In the genomic region with DNA sequence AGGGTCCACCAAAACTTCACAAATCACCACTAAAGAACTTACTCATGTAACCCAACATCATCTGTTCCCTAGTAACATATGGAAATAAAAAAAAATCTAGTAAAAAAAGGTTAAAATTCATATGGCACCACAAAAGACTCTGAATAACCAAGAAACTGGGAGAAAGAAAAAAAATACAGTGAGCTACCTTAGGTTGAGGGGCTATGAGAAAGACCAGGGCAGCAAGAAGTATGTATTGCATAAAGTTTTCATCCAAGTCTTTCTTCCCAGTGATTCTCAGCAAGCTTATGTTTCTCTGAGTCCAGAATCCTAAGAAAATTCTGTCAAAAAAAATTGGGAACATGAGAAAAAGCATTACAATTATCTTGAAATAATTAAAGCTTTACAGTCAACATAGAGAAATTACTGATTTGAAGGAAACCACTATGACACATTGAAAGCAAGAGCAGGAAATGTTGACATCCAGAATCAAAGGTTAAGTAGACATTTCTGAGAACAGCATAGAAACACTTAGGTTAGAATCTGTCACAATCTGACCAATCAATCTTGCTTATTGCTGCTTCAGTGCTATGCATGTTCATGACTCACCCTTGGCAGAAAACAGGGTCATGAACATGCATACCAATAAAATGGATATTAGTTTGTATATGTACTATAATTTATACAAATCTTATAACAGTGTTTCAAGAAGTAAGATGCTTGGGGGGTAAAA, we compare ENCODE assay signal across 2 cellular contexts.
TF ChIP-seq lines count a peak whose summit lies in the region.

No MANE protein-coding gene starts in this region.

TF ChIP-seq in SK-N-SH treated with all-trans-retinoic acid at 6 μM for 48 hours, 23 proteins besides CTCF, POLR2A, EP300 and RAD21 (continued from another document):
- TF ChIP-seq CSRNP3 (CRISPR knock-in tag; IDR thresholded peaks at IDR 0.05) = no peak
- TF ChIP-seq ISL1 (CRISPR knock-in tag; IDR thresholded peaks at IDR 0.05) = peak; percentile 78
- peak; percentile 52; the same call in 1 of the 2 replicates for TF ChIP-seq ZNF8 (CRISPR knock-in tag; IDR thresholded peaks at IDR 0.05)
- TF ChIP-seq TCF4 (CRISPR knock-in tag; IDR thresholded peaks at IDR 0.05; ENCODE audit: borderline replicate concordance) = no peak
- no peak for TF ChIP-seq SNAI2 (CRISPR knock-in tag; IDR thresholded peaks at IDR 0.05)
- TF ChIP-seq ZFP3 (CRISPR knock-in tag; IDR thresholded peaks at IDR 0.05) = no peak
- TF ChIP-seq, protein P1, sequence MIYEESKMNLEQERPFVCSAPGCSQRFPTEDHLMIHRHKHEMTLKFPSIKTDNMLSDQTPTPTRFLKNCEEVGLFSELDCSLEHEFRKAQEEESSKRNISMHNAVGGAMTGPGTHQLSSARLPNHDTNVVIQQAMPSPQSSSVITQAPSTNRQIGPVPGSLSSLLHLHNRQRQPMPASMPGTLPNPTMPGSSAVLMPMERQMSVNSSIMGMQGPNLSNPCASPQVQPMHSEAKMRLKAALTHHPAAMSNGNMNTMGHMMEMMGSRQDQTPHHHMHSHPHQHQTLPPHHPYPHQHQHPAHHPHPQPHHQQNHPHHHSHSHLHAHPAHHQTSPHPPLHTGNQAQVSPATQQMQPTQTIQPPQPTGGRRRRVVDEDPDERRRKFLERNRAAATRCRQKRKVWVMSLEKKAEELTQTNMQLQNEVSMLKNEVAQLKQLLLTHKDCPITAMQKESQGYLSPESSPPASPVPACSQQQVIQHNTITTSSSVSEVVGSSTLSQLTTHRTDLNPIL (CRISPR knock-in tag; IDR thresholded peaks at IDR 0.05; ENCODE audit: low read depth) = no peak
- no peak for TF ChIP-seq PPARA (CRISPR knock-in tag; IDR thresholded peaks at IDR 0.05; ENCODE audit: borderline replicate concordance)
- no peak for TF ChIP-seq PATZ1 (CRISPR knock-in tag; IDR thresholded peaks at IDR 0.05; ENCODE audit: borderline replicate concordance)

TF ChIP-seq in GM12878, 131 proteins besides CTCF, POLR2A, EP300 and RAD21 (continued from another document):
- TF ChIP-seq, protein P2, sequence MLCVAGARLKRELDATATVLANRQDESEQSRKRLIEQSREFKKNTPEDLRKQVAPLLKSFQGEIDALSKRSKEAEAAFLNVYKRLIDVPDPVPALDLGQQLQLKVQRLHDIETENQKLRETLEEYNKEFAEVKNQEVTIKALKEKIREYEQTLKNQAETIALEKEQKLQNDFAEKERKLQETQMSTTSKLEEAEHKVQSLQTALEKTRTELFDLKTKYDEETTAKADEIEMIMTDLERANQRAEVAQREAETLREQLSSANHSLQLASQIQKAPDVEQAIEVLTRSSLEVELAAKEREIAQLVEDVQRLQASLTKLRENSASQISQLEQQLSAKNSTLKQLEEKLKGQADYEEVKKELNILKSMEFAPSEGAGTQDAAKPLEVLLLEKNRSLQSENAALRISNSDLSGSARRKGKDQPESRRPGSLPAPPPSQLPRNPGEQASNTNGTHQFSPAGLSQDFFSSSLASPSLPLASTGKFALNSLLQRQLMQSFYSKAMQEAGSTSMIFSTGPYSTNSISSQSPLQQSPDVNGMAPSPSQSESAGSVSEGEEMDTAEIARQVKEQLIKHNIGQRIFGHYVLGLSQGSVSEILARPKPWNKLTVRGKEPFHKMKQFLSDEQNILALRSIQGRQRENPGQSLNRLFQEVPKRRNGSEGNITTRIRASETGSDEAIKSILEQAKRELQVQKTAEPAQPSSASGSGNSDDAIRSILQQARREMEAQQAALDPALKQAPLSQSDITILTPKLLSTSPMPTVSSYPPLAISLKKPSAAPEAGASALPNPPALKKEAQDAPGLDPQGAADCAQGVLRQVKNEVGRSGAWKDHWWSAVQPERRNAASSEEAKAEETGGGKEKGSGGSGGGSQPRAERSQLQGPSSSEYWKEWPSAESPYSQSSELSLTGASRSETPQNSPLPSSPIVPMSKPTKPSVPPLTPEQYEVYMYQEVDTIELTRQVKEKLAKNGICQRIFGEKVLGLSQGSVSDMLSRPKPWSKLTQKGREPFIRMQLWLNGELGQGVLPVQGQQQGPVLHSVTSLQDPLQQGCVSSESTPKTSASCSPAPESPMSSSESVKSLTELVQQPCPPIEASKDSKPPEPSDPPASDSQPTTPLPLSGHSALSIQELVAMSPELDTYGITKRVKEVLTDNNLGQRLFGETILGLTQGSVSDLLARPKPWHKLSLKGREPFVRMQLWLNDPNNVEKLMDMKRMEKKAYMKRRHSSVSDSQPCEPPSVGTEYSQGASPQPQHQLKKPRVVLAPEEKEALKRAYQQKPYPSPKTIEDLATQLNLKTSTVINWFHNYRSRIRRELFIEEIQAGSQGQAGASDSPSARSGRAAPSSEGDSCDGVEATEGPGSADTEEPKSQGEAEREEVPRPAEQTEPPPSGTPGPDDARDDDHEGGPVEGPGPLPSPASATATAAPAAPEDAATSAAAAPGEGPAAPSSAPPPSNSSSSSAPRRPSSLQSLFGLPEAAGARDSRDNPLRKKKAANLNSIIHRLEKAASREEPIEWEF (IDR thresholded peaks at IDR 0.05; ENCODE audit: insufficient replicate concordance, low read depth, low read length) = no peak
- TF ChIP-seq, protein P3, sequence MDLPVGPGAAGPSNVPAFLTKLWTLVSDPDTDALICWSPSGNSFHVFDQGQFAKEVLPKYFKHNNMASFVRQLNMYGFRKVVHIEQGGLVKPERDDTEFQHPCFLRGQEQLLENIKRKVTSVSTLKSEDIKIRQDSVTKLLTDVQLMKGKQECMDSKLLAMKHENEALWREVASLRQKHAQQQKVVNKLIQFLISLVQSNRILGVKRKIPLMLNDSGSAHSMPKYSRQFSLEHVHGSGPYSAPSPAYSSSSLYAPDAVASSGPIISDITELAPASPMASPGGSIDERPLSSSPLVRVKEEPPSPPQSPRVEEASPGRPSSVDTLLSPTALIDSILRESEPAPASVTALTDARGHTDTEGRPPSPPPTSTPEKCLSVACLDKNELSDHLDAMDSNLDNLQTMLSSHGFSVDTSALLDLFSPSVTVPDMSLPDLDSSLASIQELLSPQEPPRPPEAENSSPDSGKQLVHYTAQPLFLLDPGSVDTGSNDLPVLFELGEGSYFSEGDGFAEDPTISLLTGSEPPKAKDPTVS (IDR thresholded peaks at IDR 0.05; ENCODE audit: low read depth, low read length) = no peak
- no peak for TF ChIP-seq GATAD2B (conservative IDR thresholded peaks at IDR 0.05; ENCODE audit: low read depth)
